In the genomic region with DNA sequence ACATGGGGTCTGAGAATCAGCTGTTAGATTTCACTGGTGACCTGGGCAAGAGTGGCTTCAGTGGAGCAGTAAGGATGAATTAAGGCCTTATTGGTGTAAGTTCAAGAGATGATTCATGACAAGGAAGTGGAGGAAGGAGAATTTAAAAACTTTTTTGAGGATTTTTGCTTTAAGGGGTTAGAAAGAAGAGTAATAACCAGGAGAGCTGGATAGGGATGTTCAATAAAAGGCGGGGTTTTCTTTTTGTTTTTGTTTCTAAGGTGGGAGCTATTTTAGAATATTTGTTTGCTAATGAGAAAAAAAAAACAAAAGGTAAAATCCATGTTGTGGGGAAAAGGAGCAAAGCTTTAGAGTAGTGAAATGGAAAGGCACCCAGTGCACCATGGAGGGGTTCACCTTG, we compare ENCODE assay signal across 27 cellular contexts. TPM values are rescaled to one million over a fixed set of nuclear protein-coding genes. Genes with fewer than 3 reads are reported as not detected.
"Had no signal": no experiment of that assay in that cellular context is flagged by ENCODE, and none has a peak within 500 bp of the region (broad histone marks: within the 10 kb centered on the region; RNA-seq: fewer than 3 reads in every experiment).

No MANE protein-coding gene starts in this region.

- H3K9me3 ChIP-seq: left lung, lower lobe of right lung, neutrophil, right atrium auricular region, right lobe of liver, tibial nerve, uterus had no signal

- H3K4me3 ChIP-seq: left lung, lower lobe of right lung, neural progenitor cell, right atrium auricular region, right lobe of liver, smooth muscle cell, tibial nerve, uterus had no signal

- DNase-seq: kidney glomerular epithelial cell; left colon; left lung; lower lobe of right lung; mammary epithelial cell; mesenchymal stem cell; naive B cell; natural killer cell; nephron progenitor cell; occipital lobe; right lobe of liver; stimulated activated CD4-positive, alpha-beta T cell treated with anti-CD3 and anti-CD28 coated beads, Interleukin-1b, Interleukin-23, amount 100 ng/mL, for 48 hours; stimulated activated CD4-positive, alpha-beta T cell treated with anti-CD3 and anti-CD28 coated beads, Interleukin-2, amount 100 ng/mL, for 48 hours; stimulated activated CD4-positive, alpha-beta T cell treated with anti-CD3 and anti-CD28 coated beads, Interleukin-4, amount 100 ng/mL, for 4 hours; stimulated activated CD8-positive, alpha-beta memory T cell treated with anti-CD3 and anti-CD28 coated beads, Interleukin-4, amount 100 ng/mL, for 48 hours; stimulated activated naive CD4-positive, alpha-beta T cell treated with Interleukin-2 at 50 U/mL for 16 hours; stimulated activated naive CD8-positive, alpha-beta T cell treated with anti-CD3 and anti-CD28 coated beads, Interleukin-15, amount 100 ng/mL, for 72 hours; substantia nigra; uterus had no signal

- H3K4me1 ChIP-seq: left lung, lower lobe of right lung, neural progenitor cell, parathyroid adenoma, right atrium auricular region, right lobe of liver, tibial nerve, uterus had no signal

- H3K4me2 ChIP-seq: neural progenitor cell, smooth muscle cell had no signal

- H3K9ac ChIP-seq: neural progenitor cell, parathyroid adenoma had no signal

- H3K27me3 ChIP-seq: left lung, neural progenitor cell, neutrophil, right atrium auricular region, right lobe of liver, tibial nerve, uterus had no signal

- H3K79me2 ChIP-seq: parathyroid adenoma had no signal

- ATAC-seq: left colon; left lung; lower lobe of right lung; natural killer cell; right lobe of liver; stimulated activated memory B cell treated with anti-CD40 and anti-IgM and Interleukin-4, amounts not matched to agents 10 μg/mL and 1 μg/mL and 100 μg/mL, for 72 hours; stimulated activated naive CD8-positive, alpha-beta T cell treated with anti-CD3 and anti-CD28 coated beads, Interleukin-15, amount 100 ng/mL, for 72 hours had no signal

- H2AFZ ChIP-seq: neural progenitor cell, parathyroid adenoma had no signal

- H3K36me3 ChIP-seq: left lung, lower lobe of right lung, neural progenitor cell, neutrophil, right atrium auricular region, right lobe of liver, uterus had no signal

- FAIRE-seq: keratinocyte had no signal

- H3K27ac ChIP-seq: left lung, lower lobe of right lung, neural progenitor cell, neutrophil, parathyroid adenoma, right atrium auricular region, right lobe of liver, tibial nerve, uterus had no signal

RNA-seq across cellular contexts. Expression of gene DHH, which starts 51.8 kb away (rescaled TPM):
- polyA plus RNA-seq: keratinocyte, mammary epithelial cell, smooth muscle cell had no signal
